ENCODE assay signal across 9 cellular contexts in genomic region chr17:78214706-78215061, GRCh38. TPM values are rescaled to one million over a fixed set of nuclear protein-coding genes. Genes with fewer than 3 reads are reported as not detected.
DNase-seq lines count a peak whose midpoint lies in the region; ATAC-seq and TF ChIP-seq lines count a peak whose summit lies in the region.
"Had no signal": no experiment of that assay in that cellular context is flagged by ENCODE, and none has a peak within 500 bp of the region (broad histone marks: within the 10 kb centered on the region; RNA-seq: fewer than 3 reads in every experiment).

No MANE protein-coding gene starts in this region.

- H3K4me3 ChIP-seq in DND-41 (ENCODE audit: low read depth in 1 of 2, low read length in 2 of 2) (peak overlapping the region; percentile 82 to 99), neural progenitor cell (peak overlapping the region; percentile 87)
- peak overlapping the region; percentile 61 for H3K4me3 ChIP-seq in effector memory CD4-positive, alpha-beta T cell (ENCODE audit: insufficient read depth, low read depth, low read length, poor library complexity, severe bottlenecking)

- TF ChIP-seq CTCF in DND-41 (IDR thresholded peaks at IDR 0.05; ENCODE audit: borderline replicate concordance, extremely low read depth, low read length, poor library complexity, severe bottlenecking) (no peak), neural progenitor cell (IDR thresholded peaks at IDR 0.05) (no peak)

- peaks cover 45% of the 10 kb centered on the region for H3K36me3 ChIP-seq in DND-41 (ENCODE audit: insufficient read depth, low read length)
- H3K36me3 ChIP-seq in effector memory CD4-positive, alpha-beta T cell (ENCODE audit: control insufficient read depth, insufficient read depth, low read length) = no peaks in the 10 kb centered on the region
- H3K36me3 ChIP-seq in neural progenitor cell = peaks cover 4% of the 10 kb centered on the region

- no peaks in the 10 kb centered on the region for H3K27me3 ChIP-seq in DND-41 (ENCODE audit: insufficient read depth, low read length, poor library complexity)
- H3K27me3 ChIP-seq in effector memory CD4-positive, alpha-beta T cell (replicated peaks; ENCODE audit: control insufficient read depth, insufficient read depth, low read length, poor library complexity, severe bottlenecking) = no peaks in the 10 kb centered on the region
- no peaks in the 10 kb centered on the region for H3K27me3 ChIP-seq in neural progenitor cell

- H3K4me1 ChIP-seq in DND-41 (ENCODE audit: insufficient read depth, low read length) (peaks cover 29% of the 10 kb centered on the region), neural progenitor cell (peaks cover 11% of the 10 kb centered on the region)
- H3K4me1 ChIP-seq in effector memory CD4-positive, alpha-beta T cell (ENCODE audit: control insufficient read depth, insufficient read depth, low read length, poor library complexity, severe bottlenecking) = peaks cover 3% of the 10 kb centered on the region

- H3K27ac ChIP-seq in DND-41 (ENCODE audit: low read length) (peak overlapping the region; percentile 96), neural progenitor cell (no peak overlapping the region)
- H3K27ac ChIP-seq in effector memory CD4-positive, alpha-beta T cell (ENCODE audit: insufficient read depth, low read length, poor library complexity, severe bottlenecking) = no peak overlapping the region
- H3K27ac ChIP-seq: epithelial cell of prostate had no signal

- ATAC-seq in DND-41 (ENCODE audit: insufficient read depth, low read depth) (no peak), GM21723 (IDR thresholded peaks at IDR 0.05; ENCODE audit: unreplicated experiment) (no peak), HG03280 (IDR thresholded peaks at IDR 0.05; ENCODE audit: unreplicated experiment) (no peak)

- peaks cover 51% of the 10 kb centered on the region for H3K79me2 ChIP-seq in DND-41 (ENCODE audit: insufficient read depth, low read length)
- peaks cover 56% of the 10 kb centered on the region for H3K79me2 ChIP-seq in neural progenitor cell (ENCODE audit: low read depth)

- peak overlapping the region; percentile 98 for H3K4me3 Mint-ChIP-seq in neural progenitor cell

- peaks cover 16% of the 10 kb centered on the region for H3F3A ChIP-seq in neural progenitor cell (ENCODE audit: low read depth)

- H3K4me1 Mint-ChIP-seq in neural progenitor cell = peaks cover 16% of the 10 kb centered on the region

- peak overlapping the region; percentile 99 for H3K9ac ChIP-seq in DND-41 (ENCODE audit: low read depth, low read length)
- peak overlapping the region; percentile 56 for H3K9ac ChIP-seq in neural progenitor cell

- H4K20me1 ChIP-seq in DND-41 (ENCODE audit: insufficient read depth, low read length) = peaks cover 10% of the 10 kb centered on the region; the same call in 1 of the 2 replicates
- H4K20me1 ChIP-seq in neural progenitor cell (ENCODE audit: low read depth) = peaks cover 16% of the 10 kb centered on the region

- peak overlapping the region; percentile 98 for H3K27ac Mint-ChIP-seq in neural progenitor cell

- H3K27me3 Mint-ChIP-seq in neural progenitor cell (ENCODE audit: insufficient read depth, low read depth) = peaks cover 3% of the 10 kb centered on the region

- DNase-seq in DND-41 = peak; percentile 19
- peak; percentile 49 for DNase-seq in NCI-H69 (lab: John Stamatoyannopoulos, UW)
- no peak for DNase-seq in effector memory CD4-positive, alpha-beta T cell
- no peak for DNase-seq in neural progenitor cell (ENCODE audit: low spot score)
- no peak for DNase-seq in globus pallidus (ENCODE audit: low spot score)
- DNase-seq in activated CD4-positive, alpha-beta T cell treated with anti-CD3 and anti-CD28 coated beads for 4 hours = no peak

- H3K4me2 ChIP-seq in DND-41 (ENCODE audit: insufficient read depth, low read length) (peak overlapping the region; percentile 82), neural progenitor cell (peak overlapping the region; percentile 94)

- H3K9me3 Mint-ChIP-seq in neural progenitor cell = no peaks in the 10 kb centered on the region

- no peaks in the 10 kb centered on the region for H3K9me3 ChIP-seq in DND-41 (ENCODE audit: insufficient read depth, low read length, severe bottlenecking)
- H3K9me3 ChIP-seq in effector memory CD4-positive, alpha-beta T cell (ENCODE audit: control insufficient read depth, low read length) = no peaks in the 10 kb centered on the region
- no peaks in the 10 kb centered on the region for H3K9me3 ChIP-seq in neural progenitor cell (ENCODE audit: low read depth)

- H3K36me3 Mint-ChIP-seq in neural progenitor cell = peaks cover 19% of the 10 kb centered on the region

- H2AFZ ChIP-seq in DND-41 (ENCODE audit: low read depth, low read length) (peak overlapping the region; percentile 86), neural progenitor cell (replicated peaks) (peak overlapping the region; percentile 77)

RNA-seq across cellular contexts. Expression of gene BIRC5, which starts 0.6 kb away (rescaled TPM):
- total RNA-seq in neural progenitor cell (ENCODE audit: low replicate concordance) = 144 and 169 TPM in 2 replicates

RNA-seq across cellular contexts. Expression of gene TMEM235, which starts 16.7 kb away (rescaled TPM):
- 0.09 TPM in 1 of 2 replicates, not detected in the other for total RNA-seq in neural progenitor cell (ENCODE audit: low replicate concordance)

RNA-seq across cellular contexts. Expression of gene AFMID, which starts 27.5 kb away (rescaled TPM):
- 76.8 and 78.4 TPM in 2 replicates for total RNA-seq in neural progenitor cell (ENCODE audit: low replicate concordance)

RNA-seq across cellular contexts. Expression of gene TK1, which starts 27.8 kb away (rescaled TPM):
- 27.3 and 61.7 TPM in 2 replicates for total RNA-seq in neural progenitor cell (ENCODE audit: low replicate concordance)

RNA-seq across cellular contexts. Expression of gene SYNGR2, which starts 46.3 kb away (rescaled TPM):
- total RNA-seq in neural progenitor cell (ENCODE audit: low replicate concordance) = 6.2 and 19.8 TPM in 2 replicates

Comparison
In these comparisons a context has a peak if more than half of its experiments do, and no peak if none do; other contexts are left out.
1. DNase-seq: peak in DND-41 (single experiment) and NCI-H69 (single experiment); none in effector memory CD4-positive, alpha-beta T cell (0 of 3), neural progenitor cell (single experiment), globus pallidus (single experiment) and activated CD4-positive, alpha-beta T cell treated with anti-CD3 and anti-CD28 coated beads for 4 hours (0 of 2).
2. Peak in every context shown above with its lines, with median percentiles within 50 percentile points of each other: H3K4me3 ChIP-seq.